21 cellular contexts compared by ENCODE assay signal in the genomic region with DNA sequence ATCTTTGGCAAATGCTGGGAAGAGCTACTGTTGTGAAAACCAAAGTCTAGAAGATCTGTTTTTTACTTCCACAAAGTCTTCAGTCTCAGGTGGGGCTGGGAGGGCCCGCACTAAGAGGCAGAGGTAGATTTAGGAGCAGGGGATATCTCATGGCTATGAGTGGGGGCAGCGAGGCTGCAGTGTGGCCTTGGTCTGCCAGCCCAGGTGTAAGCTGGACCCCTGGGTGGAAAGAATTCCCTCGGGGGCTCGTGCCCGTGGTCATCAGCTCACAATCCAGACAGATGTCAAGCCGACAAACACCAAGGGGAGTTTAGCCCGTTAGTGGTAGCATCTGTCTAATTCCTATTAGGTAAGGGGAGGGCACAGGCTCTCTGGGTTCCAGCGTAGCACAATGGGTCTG. TPM values are rescaled to one million over a fixed set of nuclear protein-coding genes. Genes with fewer than 3 reads are reported as not detected.
DNase-seq lines count a peak whose midpoint lies in the region; ATAC-seq, FAIRE-seq and TF ChIP-seq lines count a peak whose summit lies in the region.
"Had no signal": no experiment of that assay in that cellular context is flagged by ENCODE, and none has a peak within 500 bp of the region (broad histone marks: within the 10 kb centered on the region; RNA-seq: fewer than 3 reads in every experiment).

No MANE protein-coding gene starts in this region.

- ATAC-seq in RWPE2 (ENCODE audit: low read depth) (no peak), HG03565 (IDR thresholded peaks at IDR 0.05; ENCODE audit: unreplicated experiment) (no peak)
- ATAC-seq: A549, GM12878, HCT116 had no signal

- H3K4me1 ChIP-seq in RWPE2 (ENCODE audit: insufficient read depth, poor library complexity, severe bottlenecking) (no peaks in the 10 kb centered on the region), spleen (peaks cover 0 to 18% (median 1%) of the 10 kb centered on the region in 6 donors)
- H3K4me1 ChIP-seq: A549 had no signal

- TF ChIP-seq CTCF in RWPE2 (IDR thresholded peaks at IDR 0.05; ENCODE audit: poor library complexity, severe bottlenecking) (no peak), spleen (IDR thresholded peaks at IDR 0.05 in 8 of 11, conservative IDR thresholded peaks at IDR 0.05 in 3 of 11) (no peak)

- H3K9me3 ChIP-seq in RWPE2 (ENCODE audit: severe bottlenecking) = no peaks in the 10 kb centered on the region
- H3K9me3 ChIP-seq in spleen = no peaks in the 10 kb centered on the region
- H3K9me3 ChIP-seq: A549 had no signal

- no peaks in the 10 kb centered on the region for H3K36me3 ChIP-seq in RWPE2 (ENCODE audit: low read depth)
- H3K36me3 ChIP-seq in spleen = no peaks in the 10 kb centered on the region

- 73 to 92% (median 80%) methylated on average over 5 to 8 of the region's 8 CpGs for WGBS in spleen, 5 donors

- FAIRE-seq in HTR-8/SVneo (lab: Jason Lieb, UNC) = no peak
- FAIRE-seq: A549, GM12878 had no signal

- TF ChIP-seq POLR2A in spleen (IDR thresholded peaks at IDR 0.05) = no peak

- DNase-seq in DMS 273 (lab: John Stamatoyannopoulos, UW; ENCODE audit: unreplicated experiment) (peak; percentile 14), DMS 273 treated with DMSO at 0.1 percent for 48 hours (lab: John Stamatoyannopoulos, UW) (no peak), RWPE2 (ENCODE audit: low spot score) (peak; percentile 21), mesenteric fat pad (ENCODE audit: low spot score) (peak; percentile 73), spleen (peak; percentile 41), HTR-8/SVneo (ENCODE audit: insufficient read length, low spot score) (no peak), HPDE6-E6E7 (ENCODE audit: extremely low spot score) (no peak)
- DNase-seq: AML-193; CD4-positive, alpha-beta memory T cell; DMS53; DND-41; EL; GOT3; H7; HFFc6 had no signal

- H3K27ac ChIP-seq in RWPE2 (ENCODE audit: poor library complexity, severe bottlenecking) = no peak overlapping the region
- H3K27ac ChIP-seq in spleen = no peak overlapping the region
- H3K27ac ChIP-seq: 22Rv1, A549 had no signal

- H3K4me3 ChIP-seq in RWPE2 (ENCODE audit: severe bottlenecking) = no peak overlapping the region
- no peak overlapping the region for H3K4me3 ChIP-seq in spleen
- H3K4me3 ChIP-seq: A549, GM12878 had no signal

- H3K27me3 ChIP-seq in RWPE2 (ENCODE audit: insufficient read depth, poor library complexity, severe bottlenecking) (no peaks in the 10 kb centered on the region), spleen (replicated peaks in 1 of 7) (peaks cover 0 to 89% (median 0%) of the 10 kb centered on the region in 7 donors)

- intact Hi-C loops in spleen (cut with DNase I; ENCODE audit: low total_unique reads) = no loop called here

RNA-seq across cellular contexts. Expression of a gene that starts 9.0 kb away (rescaled TPM):
- total RNA-seq in mesenteric fat pad (2.6 TPM), spleen (1 to 10 TPM; 2.7 to 8.9 (median 4.7) TPM)
- 1 to 10 TPM in 1 of 3 donors, under 1 TPM in 2; 0.80 to 1.6 (median 0.80) TPM for polyA plus RNA-seq in spleen
- total RNA-seq: CD4-positive, alpha-beta memory T cell; GM12878 had no signal
- polyA plus RNA-seq: A549; CD14-positive monocyte; CD4-positive, alpha-beta memory T cell; GM12878 had no signal

Comparison
In these comparisons a context has a peak if more than half of its experiments do, and no peak if none do; other contexts are left out.
1. DNase-seq: peak in DMS 273 (single experiment), RWPE2 (single experiment), mesenteric fat pad (single experiment) and spleen (single experiment); none in DMS 273 treated with DMSO at 0.1 percent for 48 hours (single experiment), HTR-8/SVneo (single experiment) and HPDE6-E6E7 (single experiment).